In the genomic region with DNA sequence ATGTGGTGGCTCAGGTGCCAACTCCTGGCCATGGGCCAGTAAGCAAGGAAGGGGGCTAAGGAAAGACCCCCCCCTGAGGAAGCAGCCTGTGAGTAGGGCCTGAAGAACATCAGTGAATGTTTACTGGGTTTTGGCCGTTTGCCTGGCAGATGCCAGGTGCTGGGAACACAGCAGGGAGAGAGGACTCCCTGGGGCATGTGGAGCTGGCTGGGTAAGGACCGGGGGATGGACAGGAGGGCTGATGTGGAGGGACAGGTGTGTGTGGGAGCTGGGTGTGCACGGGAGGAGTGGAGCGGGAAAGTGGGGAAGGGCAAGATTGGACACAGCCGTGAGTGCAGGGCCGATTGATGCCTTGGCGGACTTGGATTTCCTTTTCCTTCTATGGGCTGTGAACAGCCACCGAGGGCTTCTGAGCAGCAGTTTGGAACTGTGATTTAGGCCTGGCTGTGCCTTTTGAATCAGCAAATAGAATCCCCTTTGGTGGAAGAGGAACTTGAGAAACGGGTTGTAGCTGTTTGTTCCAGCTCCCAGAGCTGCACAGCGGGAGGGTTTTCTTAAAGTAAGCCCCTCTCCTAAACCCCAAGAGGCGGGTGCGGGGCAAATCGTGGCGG, we compare ENCODE assay signal across 10 cellular contexts. TPM values are rescaled to one million over a fixed set of nuclear protein-coding genes. Genes with fewer than 3 reads are reported as not detected.
DNase-seq lines count a peak whose midpoint lies in the region; ATAC-seq, FAIRE-seq and TF ChIP-seq lines count a peak whose summit lies in the region.
"Had no signal": no experiment of that assay in that cellular context is flagged by ENCODE, and none has a peak within 500 bp of the region (broad histone marks: within the 10 kb centered on the region; RNA-seq: fewer than 3 reads in every experiment).

No MANE protein-coding gene starts in this region.

- peak overlapping the region; percentile 58 for H3K27ac ChIP-seq in H1 (ENCODE audit: low read depth, low read length)
- H3K27ac ChIP-seq in psoas muscle: peak overlapping the region; percentile 36
- H3K27ac ChIP-seq in A673 (ENCODE audit: low read depth, low read length, poor library complexity, severe bottlenecking): no peak overlapping the region

- peak overlapping the region; percentile 87 for H4K91ac ChIP-seq in H1 (replicated peaks; ENCODE audit: insufficient read length, low read length)

- H3K36me3 ChIP-seq in H1 (ENCODE audit: control insufficient read depth in 2 of 4, insufficient read depth in 4 of 4, low read length in 3 of 4) (no peaks in the 10 kb centered on the region), psoas muscle (ENCODE audit: insufficient read depth in 1 of 2, low read depth in 1 of 2) (no peaks in the 10 kb centered on the region), A673 (ENCODE audit: insufficient read depth, low read length, poor library complexity, severe bottlenecking) (no peaks in the 10 kb centered on the region)

- H3K23ac ChIP-seq in H1 (ENCODE audit: insufficient read length): no peak overlapping the region

- H3K9me3 ChIP-seq in H1 (ENCODE audit: insufficient read depth in 2 of 2, low read depth in 1 of 2, low read length in 1 of 2) (no peaks in the 10 kb centered on the region), psoas muscle (no peaks in the 10 kb centered on the region), A673 (ENCODE audit: low read depth, low read length, poor library complexity, severe bottlenecking) (no peaks in the 10 kb centered on the region)

- 59% methylated on average over 13 of the region's 14 CpGs; no CpG with 5 or more reads in 1 of the 2 experiments for WGBS in H1 (ENCODE audit: extremely low coverage in 1 of 2, insufficient coverage in 1 of 2, insufficient read length in 1 of 2, insufficient replicate concordance in 2 of 2, low coverage in 1 of 2, low lambda C conversion rate in 2 of 2, missing lambda C conversion rate in 1 of 2), 2 experiments
- WGBS in psoas muscle, 3 donors: 15 to 22% (median 17%) methylated on average over 14 of the region's 14 CpGs

- peak overlapping the region; percentile 57 to 78 for H3K4me2 ChIP-seq in H1 (ENCODE audit: insufficient read depth in 1 of 2, low read depth in 2 of 2, low read length in 2 of 2)

- H4K5ac ChIP-seq in H1 (ENCODE audit: insufficient read length, low read depth, low read length): peak overlapping the region; percentile 37

- TF ChIP-seq POLR2A in H1 (IDR thresholded peaks at IDR 0.05; ENCODE audit: control extremely low read depth in 1 of 2, low read depth in 2 of 2, low read length in 2 of 2): no peak; a peak in 1 of 3 replicates

- POLR2A ChIA-PET in H1 (lab: Charles Lee; ENCODE audit: partially characterized antibody) (interaction anchor here (1.2 kb wide), 1 partner anchor 55 kb away, joined by 3 read pairs; no protein-coding TSS in a partner anchor), A673 (lab: Charles Lee; ENCODE audit: low non-redundant PET) (no interaction called here)

- peak overlapping the region; percentile 93 for H2BK5ac ChIP-seq in H1 (ENCODE audit: low read depth, low read length)

- peaks cover 11% of the 10 kb centered on the region; the same call in 1 of the 2 replicates for H3K23me2 ChIP-seq in H1 (ENCODE audit: low read depth, low read length)

- peak overlapping the region; percentile 87 for H3K18ac ChIP-seq in H1 (ENCODE audit: extremely low read depth, low read length)

- H3K27me3 ChIP-seq in H1 (replicated peaks in 1 of 4; ENCODE audit: control insufficient read depth in 3 of 4, extremely low read depth in 1 of 4, insufficient read depth in 3 of 4, low read length in 3 of 4) (peaks cover 0 to 20% (median 14%) of the 10 kb centered on the region in 4 experiments; a peak in 6 of 7 replicates), psoas muscle (ENCODE audit: insufficient read depth in 3 of 3, low read length in 2 of 3) (peaks cover 0 to 95% (median 21%) of the 10 kb centered on the region in 3 donors), A673 (replicated peaks; ENCODE audit: insufficient read depth, low read depth, low read length, poor library complexity) (peaks cover 52% of the 10 kb centered on the region)

- CTCF ChIA-PET in H1 (lab: Charles Lee; ENCODE audit: partially characterized antibody) (interaction anchor here (1.0 to 2.5 kb wide), 7 partner anchors 16 to 58 kb away, joined by 3 to 16 read pairs (median 4); no protein-coding TSS in a partner anchor), A673 (lab: Charles Lee) (no interaction called here)

- no peaks in the 10 kb centered on the region for H4K20me1 ChIP-seq in H1 (replicated peaks in 1 of 2; ENCODE audit: control insufficient read depth in 1 of 2, insufficient read depth in 2 of 2, low read length in 2 of 2)

- peak overlapping the region; percentile 97; the same call in 1 of the 2 replicates for H2BK15ac ChIP-seq in H1 (ENCODE audit: low read length)

- H2AFZ ChIP-seq in H1 (ENCODE audit: low read length): no peak overlapping the region

- peak overlapping the region; percentile 84; the same call in 1 of the 2 replicates for H2AK5ac ChIP-seq in H1 (ENCODE audit: low read depth, low read length)

- ATAC-seq in psoas muscle (peak in 3 of 4 donors; percentile 21 to 43 (median 41)), GM18868 (IDR thresholded peaks at IDR 0.05; ENCODE audit: unreplicated experiment) (no peak), HG03354 (IDR thresholded peaks at IDR 0.05; ENCODE audit: poor library complexity, severe bottlenecking, unreplicated experiment) (no peak)
- ATAC-seq: left colon had no signal

- H4K8ac ChIP-seq in H1 (ENCODE audit: extremely low read depth, insufficient read depth, low read length): no peak overlapping the region; the same call in 1 of the 2 replicates

- intact Hi-C loops in psoas muscle (cut with DNase I) (no loop called here), A673 (cut with micrococcal nuclease; ENCODE audit: unreplicated experiment) (no loop called here)

- H2BK12ac ChIP-seq in H1 (ENCODE audit: low read depth, low read length): peak overlapping the region; percentile 99

- no peak for TF ChIP-seq EP300 in H1 (IDR thresholded peaks at IDR 0.05; ENCODE audit: borderline replicate concordance in 1 of 2, low read depth in 2 of 2, low read length in 2 of 2)

- H3K4ac ChIP-seq in H1 (replicated peaks; ENCODE audit: insufficient read length, low read depth, low read length): peak overlapping the region; percentile 47

- H3K56ac ChIP-seq in H1 (replicated peaks; ENCODE audit: insufficient read length, low read depth, low read length): no peak overlapping the region

- DNase-seq in G401 (ENCODE audit: low spot score) (peak; percentile 4), NCI-H2107 (lab: John Stamatoyannopoulos, UW) (peak; percentile 68), H1 (ENCODE audit: low read depth in 1 of 2, low spot score in 2 of 2) (no peak), psoas muscle (no peak), T-helper 1 cell (no peak), A673 (ENCODE audit: low spot score) (no peak)
- DNase-seq: left colon had no signal

- H3K79me1 ChIP-seq in H1 (ENCODE audit: low read depth, low read length): no peaks in the 10 kb centered on the region; the same call in 1 of the 2 replicates

- H3K4me3 ChIP-seq in H1 (ENCODE audit: extremely low read depth in 1 of 4, insufficient read depth in 2 of 4, low read depth in 3 of 4, low read length in 4 of 4) (peak overlapping the region in 1 of 4 experiments; percentile 25; a peak in 2 of 8 replicates), psoas muscle (peak overlapping the region; percentile 1), A673 (ENCODE audit: low read depth, low read length, poor library complexity, severe bottlenecking) (no peak overlapping the region)

- BruUV-seq in A673 (replicated peaks; lab: Mats Ljungman, UMichigan): no TSS peak

- TF ChIP-seq CTCF in H1 (IDR thresholded peaks at IDR 0.05; ENCODE audit: control extremely low read depth in 1 of 3, insufficient read depth in 1 of 3, low read depth in 1 of 3, low read length in 3 of 3): no peak
- no peak for TF ChIP-seq CTCF in psoas muscle (IDR thresholded peaks at IDR 0.05)
- no peak for TF ChIP-seq CTCF in A673 (conservative IDR thresholded peaks at IDR 0.05; ENCODE audit: low read depth, low read length)

- H3K4me1 ChIP-seq in H1 (replicated peaks in 1 of 4; ENCODE audit: control insufficient read depth in 3 of 4, insufficient read depth in 4 of 4, low read length in 3 of 4) (peaks cover 8 to 24% (median 15%) of the 10 kb centered on the region in 4 experiments), psoas muscle (peaks cover 4% of the 10 kb centered on the region), A673 (ENCODE audit: insufficient read depth, low read length, poor library complexity, severe bottlenecking) (no peaks in the 10 kb centered on the region)

- in situ Hi-C loops in G401 (cut with HindIII; ENCODE audit: low sequenced_read_pairs): no loop called here

- peak overlapping the region in 2 of 4 experiments; percentile 14 to 22; a peak in 1 of 7 replicates for H3K9ac ChIP-seq in H1 (replicated peaks in 1 of 4; ENCODE audit: extremely low read depth in 1 of 4, low read depth in 3 of 4, low read length in 3 of 4)

- peak overlapping the region; percentile 60 for H2BK120ac ChIP-seq in H1 (replicated peaks; ENCODE audit: low read depth, low read length)

- no peak overlapping the region for H3K14ac ChIP-seq in H1 (ENCODE audit: insufficient read length)

- H3K79me2 ChIP-seq in H1 (ENCODE audit: control insufficient read depth in 1 of 2, insufficient read depth in 2 of 2, low read length in 2 of 2): peaks cover 0 to 22% of the 10 kb centered on the region in 2 experiments; a peak in 2 of 4 replicates

- peak overlapping the region; percentile 94 for H2BK20ac ChIP-seq in H1 (ENCODE audit: low read length)

- no peak for TF ChIP-seq RAD21 in H1 (IDR thresholded peaks at IDR 0.05 in 1 of 2, conservative IDR thresholded peaks at IDR 0.05 in 1 of 2; ENCODE audit: low read depth in 2 of 2, low read length in 2 of 2)

- FAIRE-seq in H1 (lab: Jason Lieb, UNC): peak; percentile 85
- FAIRE-seq: G401.6 had no signal

TF ChIP-seq in H1, 55 proteins besides CTCF, POLR2A, EP300 and RAD21 (continues in another document):
- peak; percentile 62; the same call in 1 of the 2 replicates for TF ChIP-seq SP1 (IDR thresholded peaks at IDR 0.05; ENCODE audit: low read depth, low read length)
- TF ChIP-seq TCF12 (IDR thresholded peaks at IDR 0.05; ENCODE audit: low read depth, low read length): 0 out of 2 replicates have a peak, but pooled peaks have one; percentile 42

RNA-seq across cellular contexts. Expression of gene HMCN2, which starts 3.1 kb away (rescaled TPM):
- total RNA-seq in G401 (2014; rRNA removed; shearing (Covaris generic)): 0.07 TPM in 1 of 2 replicates, not detected in the other
- total RNA-seq in H1 (2021; fragmentation: NEBNext Ultra II Directional; extraction: Animal tissue kit (Norgen Biotek cat#: 25700)): 7.9 and 9.1 TPM in 2 replicates
- polyA plus RNA-seq in H1 (2011; rRNA removed) (5.0 and 8.3 TPM in 2 replicates), psoas muscle (1 to 10 TPM; 5.0 to 8.0 (median 6.3) TPM)
- polyA plus RNA-seq in H1 (2011; cell fraction: cytosol; rRNA removed): 6.4 TPM
- 60.8 TPM for polyA plus RNA-seq in H1 (2011; cell fraction: nucleus; rRNA removed)
- 3.3 to 10.7 TPM (median 7.7 TPM) in 4 replicates for polyA plus RNA-seq in H1 (2012, experiment 1 of 2)
- 2.3 TPM for polyA plus RNA-seq in H1 (2012, experiment 2 of 2)
- 3.8 TPM for polyA plus RNA-seq in H1 (2013, experiment 1 of 2)
- polyA plus RNA-seq in H1 (2013, experiment 2 of 2): 2.5 TPM
- polyA minus RNA-seq in H1 (2011; rRNA and poly(A)+ RNA removed): 4.6 and 7.6 TPM in 2 replicates
- polyA minus RNA-seq in H1 (2011; cell fraction: cytosol; rRNA and poly(A)+ RNA removed): 9.8 TPM
- polyA minus RNA-seq in H1 (2011; cell fraction: nucleus; rRNA and poly(A)+ RNA removed): 25.3 TPM
- total RNA-seq in psoas muscle (10 to 100 TPM in 1 of 4 donors, 1 to 10 TPM in 3; 3.6 to 13.2 (median 7.2) TPM), A673 (2021) (0.22 and 0.28 TPM in 2 replicates)

Comparison
In these comparisons a context has a peak if more than half of its experiments do, and no peak if none do; other contexts are left out.
1. DNase-seq: peak in G401 (single experiment) and NCI-H2107 (single experiment); none in H1 (0 of 2), psoas muscle (0 of 2), T-helper 1 cell (0 of 5) and A673 (single experiment).
2. ATAC-seq: peak in psoas muscle (3 of 4); none in GM18868 (single experiment) and HG03354 (single experiment).